Comparison of ENCODE assay signal across 2 cellular contexts in the genomic region with DNA sequence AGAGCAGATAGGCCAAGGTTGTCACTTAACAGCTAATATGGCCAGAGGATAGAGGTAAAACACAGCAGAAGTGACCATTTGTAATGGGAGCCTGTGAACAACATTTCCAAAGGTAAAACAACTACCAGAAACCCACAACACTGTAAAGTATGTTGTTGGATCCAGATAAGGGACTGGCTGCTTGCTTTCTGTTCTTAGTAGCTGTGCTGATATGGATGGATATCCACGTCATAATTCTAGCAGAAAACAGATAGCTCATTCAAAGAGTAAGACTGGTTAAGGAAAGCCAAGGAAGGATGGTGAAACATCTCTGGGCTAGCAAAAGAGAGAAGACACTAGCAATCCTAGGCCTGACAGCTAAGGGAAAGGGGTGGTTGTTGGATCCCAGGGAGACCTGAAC.
TF ChIP-seq lines count a peak whose summit lies in the region.

No MANE protein-coding gene starts in this region.

TF ChIP-seq in A549, 52 proteins besides CTCF, POLR2A, EP300 and RAD21:
- TF ChIP-seq CBX8 (IDR thresholded peaks at IDR 0.05): no peak

TF ChIP-seq in IMR-90, 13 proteins besides CTCF, POLR2A, EP300 and RAD21:
- TF ChIP-seq MXI1 (IDR thresholded peaks at IDR 0.05; ENCODE audit: borderline replicate concordance, low read depth, low read length) (no peak), MAFK (IDR thresholded peaks at IDR 0.05; ENCODE audit: low read depth, low read length) (no peak), CEBPB (IDR thresholded peaks at IDR 0.05; ENCODE audit: low read depth, low read length) (no peak), CHD1 (IDR thresholded peaks at IDR 0.05; ENCODE audit: low read depth, low read length) (no peak), FOS (IDR thresholded peaks at IDR 0.05; ENCODE audit: low read depth, low read length) (no peak), NFE2L2 (IDR thresholded peaks at IDR 0.05; ENCODE audit: low read depth, low read length) (no peak), RFX5 (IDR thresholded peaks at IDR 0.05; ENCODE audit: low read depth, low read length) (no peak), BHLHE40 (IDR thresholded peaks at IDR 0.05; ENCODE audit: low read depth, low read length) (no peak), SMC3 (IDR thresholded peaks at IDR 0.05; ENCODE audit: low read depth, low read length) (no peak)
- TF ChIP-seq, protein P1, sequence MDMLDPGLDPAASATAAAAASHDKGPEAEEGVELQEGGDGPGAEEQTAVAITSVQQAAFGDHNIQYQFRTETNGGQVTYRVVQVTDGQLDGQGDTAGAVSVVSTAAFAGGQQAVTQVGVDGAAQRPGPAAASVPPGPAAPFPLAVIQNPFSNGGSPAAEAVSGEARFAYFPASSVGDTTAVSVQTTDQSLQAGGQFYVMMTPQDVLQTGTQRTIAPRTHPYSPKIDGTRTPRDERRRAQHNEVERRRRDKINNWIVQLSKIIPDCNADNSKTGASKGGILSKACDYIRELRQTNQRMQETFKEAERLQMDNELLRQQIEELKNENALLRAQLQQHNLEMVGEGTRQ (IDR thresholded peaks at IDR 0.05; ENCODE audit: low read depth, low read length): no peak
TF ChIP-seq in IMR-90: peak in this region for 0.
